Comparison of ENCODE assay signal across 8 cellular contexts in genomic region chr2:108988796-108989713, GRCh38. TPM values are rescaled to one million over a fixed set of nuclear protein-coding genes. Genes with fewer than 3 reads are reported as not detected.
DNase-seq lines count a peak whose midpoint lies in the region; ATAC-seq and TF ChIP-seq lines count a peak whose summit lies in the region.

EDAR (minus strand) TSS chr2:108989220; CDS start chr2:108931014, 58,206 bp downstream.

- H3F3A ChIP-seq in PC-9 (ENCODE audit: insufficient read depth, low read depth) = no peaks in the 10 kb centered on the region

- TF ChIP-seq CTCF in natural killer cell (IDR thresholded peaks at IDR 0.05) (no peak), PC-9 (conservative IDR thresholded peaks at IDR 0.05) (peak; percentile 57), left ventricle myocardium inferior (IDR thresholded peaks at IDR 0.05; ENCODE audit: borderline replicate concordance) (peak; percentile 73)

- H3K4me1 Mint-ChIP-seq in natural killer cell = no peaks in the 10 kb centered on the region
- H3K4me1 Mint-ChIP-seq in natural killer cell treated with Interleukin-12 subunit alpha and Interleukin-12 subunit beta and Interleukin-15 and Interleukin-18, amount 100 ng/mL, for 72 hours (ENCODE audit: low read depth in 2 of 2) = no peaks in the 10 kb centered on the region

- H3K79me2 ChIP-seq in PC-9 (ENCODE audit: low read depth) = no peaks in the 10 kb centered on the region

- H3K27me3 ChIP-seq in PC-9 (ENCODE audit: insufficient read depth, low read depth) (peaks cover 13% of the 10 kb centered on the region), left ventricle myocardium inferior (ENCODE audit: low read depth) (peaks cover 38% of the 10 kb centered on the region)

- H3K27me3 Mint-ChIP-seq in natural killer cell (ENCODE audit: low read depth in 2 of 2) = peaks cover 5 to 8% of the 10 kb centered on the region in 2 donors
- peaks cover 0 to 6% of the 10 kb centered on the region in 2 donors for H3K27me3 Mint-ChIP-seq in natural killer cell treated with Interleukin-12 subunit alpha and Interleukin-12 subunit beta and Interleukin-15 and Interleukin-18, amount 100 ng/mL, for 72 hours

- no peak within 1 kb of the TSS for H2AFZ ChIP-seq in PC-9

- no peak within 1 kb of the TSS for H3K27ac ChIP-seq in PC-9
- no peak within 1 kb of the TSS for H3K27ac ChIP-seq in left ventricle myocardium inferior (replicated peaks)

- H3K36me3 Mint-ChIP-seq in natural killer cell = no peaks in the 10 kb centered on the region
- H3K36me3 Mint-ChIP-seq in natural killer cell treated with Interleukin-12 subunit alpha and Interleukin-12 subunit beta and Interleukin-15 and Interleukin-18, amount 100 ng/mL, for 72 hours = no peaks in the 10 kb centered on the region
- no peaks in the 10 kb centered on the region for H3K36me3 Mint-ChIP-seq in activated naive CD4-positive, alpha-beta T cell treated with anti-CD3 and anti-CD28 coated beads, Interleukin-2, amount 50 U/mL, for 72 hours

- H4K20me1 ChIP-seq in PC-9 (ENCODE audit: insufficient read depth) = no peaks in the 10 kb centered on the region

- no peaks in the 10 kb centered on the region for H3K9me3 ChIP-seq in PC-9 (ENCODE audit: insufficient read depth, low read depth)
- no peaks in the 10 kb centered on the region for H3K9me3 ChIP-seq in left ventricle myocardium inferior (replicated peaks)

- CTCF ChIA-PET in PC-9 (lab: Charles Lee) = interaction anchor here (0.5 to 0.7 kb wide), 4 partner anchors 68 to 726 kb away, joined by 3 to 7 read pairs (median 4); no protein-coding TSS in a partner anchor

- POLR2A ChIA-PET in PC-9 (lab: Charles Lee; ENCODE audit: unreplicated experiment) = no interaction called here

- intact Hi-C loops in natural killer cell (cut with micrococcal nuclease) = no loop called here
- intact Hi-C loops in PC-9 (cut with micrococcal nuclease; ENCODE audit: unreplicated experiment) = loop anchor here (1.0 kb wide), 2 partner anchors 61 to 134 kb away; no protein-coding TSS in a partner anchor
- intact Hi-C loops in left ventricle myocardium inferior (cut with micrococcal nuclease) = no loop called here

- H3K4me1 ChIP-seq in PC-9 (replicated peaks; ENCODE audit: insufficient read depth) (peaks cover 4% of the 10 kb centered on the region; the same call in 1 of the 2 replicates), left ventricle myocardium inferior (peaks cover 4% of the 10 kb centered on the region)

- no peak within 1 kb of the TSS for H3K27ac Mint-ChIP-seq in natural killer cell
- H3K27ac Mint-ChIP-seq in natural killer cell treated with Interleukin-12 subunit alpha and Interleukin-12 subunit beta and Interleukin-15 and Interleukin-18, amount 100 ng/mL, for 72 hours = no peak within 1 kb of the TSS
- H3K27ac Mint-ChIP-seq in activated naive CD4-positive, alpha-beta T cell treated with anti-CD3 and anti-CD28 coated beads, Interleukin-2, amount 50 U/mL, for 72 hours = peak within 1 kb of the TSS; percentile 38 to 87

- peak within 1 kb of the TSS; percentile 66 for H3K4me2 ChIP-seq in PC-9

- no peaks in the 10 kb centered on the region for H3K9me2 ChIP-seq in PC-9 (ENCODE audit: insufficient read depth)

- no peak for DNase-seq in natural killer cell
- DNase-seq in natural killer cell treated with Interleukin-12 subunit alpha and Interleukin-12 subunit beta and Interleukin-15 and Interleukin-18, amount 100 ng/mL, for 72 hours (ENCODE audit: low spot score) = no peak
- peak; percentile 52 to 67 for DNase-seq in PC-9
- peak; percentile 56 to 62 for DNase-seq in activated naive CD4-positive, alpha-beta T cell treated with anti-CD3 and anti-CD28 coated beads, Interleukin-2, amount 50 U/mL, for 72 hours (ENCODE audit: low spot score in 2 of 2)
- DNase-seq in left ventricle myocardium inferior = peak; percentile 23
- DNase-seq in stimulated activated CD4-positive, alpha-beta T cell treated with anti-CD3 and anti-CD28 coated beads, Interleukin-12 subunit alpha, Interleukin-12 subunit beta, amount 100 ng/mL, for 48 hours (ENCODE audit: low read depth in 2 of 3, low spot score in 1 of 3) = peak; percentile 20 to 41 (median 34)
- no peak for DNase-seq in KG1 (lab: John Stamatoyannopoulos, UW)

- no TSS peak for BruUV-seq in PC-9 (replicated peaks; lab: Mats Ljungman, UMichigan)

- H3K36me3 ChIP-seq in PC-9 (ENCODE audit: low read depth) (no peaks in the 10 kb centered on the region), left ventricle myocardium inferior (no peaks in the 10 kb centered on the region)

- H3K9me3 Mint-ChIP-seq in natural killer cell = no peaks in the 10 kb centered on the region
- no peaks in the 10 kb centered on the region for H3K9me3 Mint-ChIP-seq in natural killer cell treated with Interleukin-12 subunit alpha and Interleukin-12 subunit beta and Interleukin-15 and Interleukin-18, amount 100 ng/mL, for 72 hours
- H3K9me3 Mint-ChIP-seq in activated naive CD4-positive, alpha-beta T cell treated with anti-CD3 and anti-CD28 coated beads, Interleukin-2, amount 50 U/mL, for 72 hours = no peaks in the 10 kb centered on the region

- peak in 1 of 3 donors; percentile 54 for ATAC-seq in natural killer cell
- no peak for ATAC-seq in natural killer cell treated with Interleukin-12 subunit alpha and Interleukin-12 subunit beta and Interleukin-15 and Interleukin-18, amount 100 ng/mL, for 72 hours
- ATAC-seq in activated naive CD4-positive, alpha-beta T cell treated with anti-CD3 and anti-CD28 coated beads, Interleukin-2, amount 50 U/mL, for 72 hours = peak; percentile 81 to 83
- no peak for ATAC-seq in GM21447 (IDR thresholded peaks at IDR 0.05; ENCODE audit: unreplicated experiment)

- peak within 1 kb of the TSS; percentile 28 for H3K4me3 Mint-ChIP-seq in natural killer cell
- H3K4me3 Mint-ChIP-seq in natural killer cell treated with Interleukin-12 subunit alpha and Interleukin-12 subunit beta and Interleukin-15 and Interleukin-18, amount 100 ng/mL, for 72 hours = no peak within 1 kb of the TSS

- H3K4me3 ChIP-seq in PC-9 (0 out of 2 replicates have a peak within 1 kb of the TSS, but pooled peaks have one; percentile 6), left ventricle myocardium inferior (peak within 1 kb of the TSS; percentile 45)

RNA-seq across cellular contexts. Expression of gene EDAR, which starts in this region (rescaled TPM):
- under 1 TPM in 2 of 3 donors, not detected in 1; 0.11 to 0.23 TPM for total RNA-seq in natural killer cell
- not detected for total RNA-seq in natural killer cell treated with Interleukin-12 subunit alpha and Interleukin-12 subunit beta and Interleukin-15 and Interleukin-18, amount 100 ng/mL, for 72 hours
- total RNA-seq in PC-9 (2021) = not detected in 2 replicates
- total RNA-seq in activated naive CD4-positive, alpha-beta T cell treated with anti-CD3 and anti-CD28 coated beads, Interleukin-2, amount 50 U/mL, for 72 hours = under 1 TPM; 0.43 to 0.46 TPM
- 0.33 TPM for total RNA-seq in left ventricle myocardium inferior

Comparison
In these comparisons a context has a peak if more than half of its experiments do, and no peak if none do; other contexts are left out.
1. Peak in DNase-seq, H3K4me3 ChIP-seq and H3K4me2 ChIP-seq in PC-9; RNA of the gene not detected or under 1 TPM.
2. Peak in DNase-seq and ATAC-seq in activated naive CD4-positive, alpha-beta T cell treated with anti-CD3 and anti-CD28 coated beads, Interleukin-2, amount 50 U/mL, for 72 hours; RNA of the gene not detected or under 1 TPM.
3. Peak in DNase-seq and H3K4me3 ChIP-seq in left ventricle myocardium inferior; RNA of the gene not detected or under 1 TPM.
4. DNase-seq: peak in stimulated activated CD4-positive, alpha-beta T cell treated with anti-CD3 and anti-CD28 coated beads, Interleukin-12 subunit alpha, Interleukin-12 subunit beta, amount 100 ng/mL, for 48 hours (3 of 3); none in natural killer cell (single experiment), natural killer cell treated with Interleukin-12 subunit alpha and Interleukin-12 subunit beta and Interleukin-15 and Interleukin-18, amount 100 ng/mL, for 72 hours (single experiment) and KG1 (single experiment).
5. H3K27ac Mint-ChIP-seq: peak in activated naive CD4-positive, alpha-beta T cell treated with anti-CD3 and anti-CD28 coated beads, Interleukin-2, amount 50 U/mL, for 72 hours (2 of 2); none in natural killer cell (0 of 2) and natural killer cell treated with Interleukin-12 subunit alpha and Interleukin-12 subunit beta and Interleukin-15 and Interleukin-18, amount 100 ng/mL, for 72 hours (0 of 2).